20 cellular contexts compared by ENCODE assay signal in the genomic region with DNA sequence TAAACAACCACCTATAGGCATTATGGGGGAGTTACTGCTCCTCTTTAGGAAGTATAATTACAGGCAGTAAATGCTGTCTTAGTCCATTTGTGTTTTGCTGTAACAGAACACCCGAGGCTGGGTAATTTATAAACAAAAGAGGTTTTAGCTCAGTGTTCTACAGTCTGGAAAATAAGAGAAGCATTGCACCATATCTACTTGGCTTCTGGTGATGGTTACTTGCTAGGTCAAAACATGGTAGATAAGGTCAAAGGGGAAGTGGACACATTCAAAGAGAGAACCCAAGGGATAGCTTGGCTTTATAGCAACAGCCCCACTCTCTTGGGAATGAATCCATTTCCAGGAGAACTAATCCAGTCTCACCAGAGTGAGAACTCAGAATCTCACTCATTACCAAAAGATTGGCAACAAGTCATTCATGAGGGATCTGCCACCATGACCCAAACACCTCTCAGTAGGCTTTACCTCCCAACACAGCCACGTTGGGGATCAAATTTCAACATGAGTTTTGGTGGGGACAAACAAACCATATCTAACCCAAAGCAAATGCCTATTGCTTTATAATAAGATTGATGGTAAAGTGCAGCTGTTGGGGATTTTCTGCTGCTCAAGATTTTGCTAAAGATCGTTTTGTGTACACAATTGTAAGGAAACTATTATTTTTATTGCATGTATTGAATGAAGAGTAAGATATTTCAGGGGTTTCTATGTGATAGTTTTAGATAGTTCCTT. TPM values are rescaled to one million over a fixed set of nuclear protein-coding genes. Genes with fewer than 3 reads are reported as not detected.
DNase-seq lines count a peak whose midpoint lies in the region; TF ChIP-seq lines count a peak whose summit lies in the region.
"Had no signal": no experiment of that assay in that cellular context is flagged by ENCODE, and none has a peak within 500 bp of the region (broad histone marks: within the 10 kb centered on the region; RNA-seq: fewer than 3 reads in every experiment).

No MANE protein-coding gene starts in this region.

- no peaks in the 10 kb centered on the region for H3K27me3 ChIP-seq in smooth muscle cell (ENCODE audit: low read depth)
- H3K27me3 ChIP-seq: esophagus squamous epithelium, heart right ventricle, neural progenitor cell had no signal

- H3K4me2 ChIP-seq in smooth muscle cell, result peak overlapping the region; percentile 51
- H3K4me2 ChIP-seq: neural progenitor cell, SK-N-SH had no signal

- peak overlapping the region; percentile 28 for H3K27ac Mint-ChIP-seq in activated naive CD8-positive, alpha-beta T cell
- H3K27ac Mint-ChIP-seq in activated naive CD8-positive, alpha-beta T cell treated with anti-CD3 and anti-CD28 coated beads for 36 hours, result no peak overlapping the region
- H3K27ac Mint-ChIP-seq: neural progenitor cell had no signal

- peaks cover 81% of the 10 kb centered on the region for H4K20me1 ChIP-seq in smooth muscle cell (ENCODE audit: low read depth)

- H3K4me3 ChIP-seq in NB4 (ENCODE audit: low read depth, low read length) (no peak overlapping the region), smooth muscle cell (no peak overlapping the region)
- H3K4me3 ChIP-seq: dorsolateral prefrontal cortex, esophagus squamous epithelium, heart right ventricle, neural progenitor cell had no signal

- peaks cover 96% of the 10 kb centered on the region for H3K79me2 ChIP-seq in smooth muscle cell (ENCODE audit: low read depth)

- 28% methylated on average over 3 of the region's 3 CpGs for WGBS in smooth muscle cell (ENCODE audit: low lambda C conversion rate)

- DNase-seq in activated naive CD8-positive, alpha-beta T cell treated with anti-CD3 and anti-CD28 coated beads for 36 hours, result no peak
- DNase-seq in NB4 (ENCODE audit: low read depth) (peak; percentile 20), epithelial cell of prostate (ENCODE audit: low read depth, low spot score) (no peak), smooth muscle cell (lab: John Stamatoyannopoulos, UW; ENCODE audit: unreplicated experiment) (no peak), pons (ENCODE audit: low spot score) (no peak), NCI-H1105 treated with DMSO at 0.1 percent for 48 hours (lab: John Stamatoyannopoulos, UW) (no peak), midbrain (lab: John Stamatoyannopoulos, UW) (no peak)
- DNase-seq: activated CD4-positive, alpha-beta T cell treated with anti-CD3 and anti-CD28 coated beads for 4 hours; activated gamma-delta T cell treated with Interleukin-2 at 50 U/mL for 16 hours; COR-L47; dorsolateral prefrontal cortex; esophagus squamous epithelium; heart right ventricle; mesendoderm; NCI-H2029; NCI-H524 treated with DMSO at 0.1 percent for 48 hours; SK-N-SH; stimulated activated naive CD8-positive, alpha-beta T cell treated with anti-CD3 and anti-CD28 coated beads, Interleukin-15, amount 100 ng/mL, for 72 hours had no signal

- H3K27ac ChIP-seq in epithelial cell of prostate, result peak overlapping the region; percentile 52
- H3K27ac ChIP-seq in smooth muscle cell (ENCODE audit: low read depth), result peak overlapping the region; percentile 53
- H3K27ac ChIP-seq: esophagus squamous epithelium, neural progenitor cell had no signal

- no peak overlapping the region for H3K4me3 Mint-ChIP-seq in activated naive CD8-positive, alpha-beta T cell
- H3K4me3 Mint-ChIP-seq in activated naive CD8-positive, alpha-beta T cell treated with anti-CD3 and anti-CD28 coated beads for 36 hours, result no peak overlapping the region
- H3K4me3 Mint-ChIP-seq: neural progenitor cell; stimulated activated naive CD8-positive, alpha-beta T cell treated with anti-CD3 and anti-CD28 coated beads, Interleukin-15, amount 100 ng/mL, for 72 hours had no signal

- H3F3A ChIP-seq in smooth muscle cell (ENCODE audit: low read depth), result peaks cover 5% of the 10 kb centered on the region

- TF ChIP-seq CTCF in NB4 (IDR thresholded peaks at IDR 0.05; ENCODE audit: low read depth, low read length), result no peak
- TF ChIP-seq CTCF in smooth muscle cell (IDR thresholded peaks at IDR 0.05; ENCODE audit: borderline replicate concordance, insufficient read depth, poor library complexity, severe bottlenecking), result no peak

- H2AFZ ChIP-seq in smooth muscle cell (ENCODE audit: low read depth), result no peak overlapping the region
- H2AFZ ChIP-seq: neural progenitor cell had no signal

- peaks cover 55% of the 10 kb centered on the region for H3K4me1 Mint-ChIP-seq in activated naive CD8-positive, alpha-beta T cell (ENCODE audit: low read depth)
- H3K4me1 Mint-ChIP-seq in activated naive CD8-positive, alpha-beta T cell treated with anti-CD3 and anti-CD28 coated beads for 36 hours, result peaks cover 37% of the 10 kb centered on the region
- H3K4me1 Mint-ChIP-seq: neural progenitor cell had no signal

- TF ChIP-seq POLR2A in NB4 (IDR thresholded peaks at IDR 0.05; ENCODE audit: extremely low read depth, insufficient read length), result no peak

- peaks cover 3% of the 10 kb centered on the region for H3K36me3 Mint-ChIP-seq in activated naive CD8-positive, alpha-beta T cell
- H3K36me3 Mint-ChIP-seq in activated naive CD8-positive, alpha-beta T cell treated with anti-CD3 and anti-CD28 coated beads for 36 hours, result peaks cover 19% of the 10 kb centered on the region

- no peaks in the 10 kb centered on the region for H3K9me3 ChIP-seq in smooth muscle cell (replicated peaks; ENCODE audit: low read depth)
- H3K9me3 ChIP-seq: esophagus squamous epithelium, heart right ventricle, SK-N-SH had no signal

- no peak overlapping the region for H3K9ac ChIP-seq in smooth muscle cell (ENCODE audit: low read depth)
- H3K9ac ChIP-seq: neural progenitor cell, SK-N-SH had no signal

- H3K36me3 ChIP-seq in smooth muscle cell (ENCODE audit: low read depth), result no peaks in the 10 kb centered on the region
- H3K36me3 ChIP-seq: esophagus squamous epithelium, heart right ventricle, neural progenitor cell had no signal

- H3K9me3 Mint-ChIP-seq in activated naive CD8-positive, alpha-beta T cell (ENCODE audit: low read depth), result no peaks in the 10 kb centered on the region
- H3K9me3 Mint-ChIP-seq in activated naive CD8-positive, alpha-beta T cell treated with anti-CD3 and anti-CD28 coated beads for 36 hours, result no peaks in the 10 kb centered on the region
- H3K9me3 Mint-ChIP-seq: stimulated activated naive CD8-positive, alpha-beta T cell treated with anti-CD3 and anti-CD28 coated beads, Interleukin-15, amount 100 ng/mL, for 72 hours had no signal

- H3K27me3 Mint-ChIP-seq in activated naive CD8-positive, alpha-beta T cell, result no peaks in the 10 kb centered on the region
- H3K27me3 Mint-ChIP-seq in activated naive CD8-positive, alpha-beta T cell treated with anti-CD3 and anti-CD28 coated beads for 36 hours, result no peaks in the 10 kb centered on the region
- H3K27me3 Mint-ChIP-seq: stimulated activated naive CD8-positive, alpha-beta T cell treated with anti-CD3 and anti-CD28 coated beads, Interleukin-15, amount 100 ng/mL, for 72 hours had no signal

- H3K4me1 ChIP-seq in smooth muscle cell (ENCODE audit: low read depth), result peaks cover 4% of the 10 kb centered on the region
- H3K4me1 ChIP-seq: neural progenitor cell had no signal

RNA-seq across cellular contexts. Expression of a gene that starts 32.6 kb away (rescaled TPM):
- 100 to 1,000 TPM; 109 to 112 TPM for total RNA-seq in activated naive CD8-positive, alpha-beta T cell treated with anti-CD3 and anti-CD28 coated beads for 36 hours
- 62.4 and 68.7 TPM in 2 replicates for total RNA-seq in smooth muscle cell
- polyA plus RNA-seq in smooth muscle cell, result 14.3 and 14.5 TPM in 2 replicates
